ENCODE assay signal across 15 cellular contexts in the genomic region with DNA sequence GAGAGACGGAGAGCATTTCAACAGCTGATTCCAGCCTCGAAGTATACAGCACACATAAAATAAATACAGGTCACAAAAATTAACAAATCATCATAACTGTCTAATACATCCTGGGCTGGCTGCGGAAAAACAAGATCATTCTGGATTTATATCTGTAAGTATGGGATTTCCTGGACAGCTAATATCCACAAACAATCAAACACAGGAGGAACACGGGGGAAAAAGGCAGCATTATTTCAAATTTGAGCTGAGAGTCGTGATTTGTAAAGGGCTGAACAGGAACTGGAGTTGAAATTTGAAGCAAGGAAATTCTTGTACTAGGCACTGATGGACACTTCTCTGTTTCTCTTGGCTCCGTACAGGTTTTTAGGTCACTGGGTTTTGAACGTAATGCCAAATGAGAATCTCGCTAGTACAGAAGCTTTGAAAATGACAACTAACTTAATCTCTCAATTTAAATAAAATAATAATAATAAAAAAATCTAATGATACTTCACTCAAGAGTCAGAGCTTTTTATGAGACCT.
DNase-seq lines count a peak whose midpoint lies in the region; ATAC-seq and TF ChIP-seq lines count a peak whose summit lies in the region.
"Had no signal": no experiment of that assay in that cellular context is flagged by ENCODE, and none has a peak within 500 bp of the region (broad histone marks: within the 10 kb centered on the region; RNA-seq: fewer than 3 reads in every experiment).

No MANE protein-coding gene starts in this region.

- TF ChIP-seq CTCF in VCaP (conservative IDR thresholded peaks at IDR 0.05), result no peak
- TF ChIP-seq CTCF in gastrocnemius medialis (IDR thresholded peaks at IDR 0.05 in 4 of 5, conservative IDR thresholded peaks at IDR 0.05 in 1 of 5), result no peak
- no peak for TF ChIP-seq CTCF in glutamatergic neuron (IDR thresholded peaks at IDR 0.05; ENCODE audit: partially characterized antibody, unreplicated experiment)

- peak overlapping the region in 3 of 4 donors; percentile 8 to 27 (median 22) for H3K4me3 ChIP-seq in gastrocnemius medialis
- H3K4me3 ChIP-seq: colonic mucosa had no signal

- ATAC-seq in central memory CD8-positive, alpha-beta T cell (replicated peaks; ENCODE audit: extremely low read depth, poor library complexity, severe bottlenecking), result no peak
- ATAC-seq in gastrocnemius medialis, result no peak
- ATAC-seq in HG03442 (IDR thresholded peaks at IDR 0.05; ENCODE audit: unreplicated experiment), result no peak

- H3K4me1 Mint-ChIP-seq in central memory CD8-positive, alpha-beta T cell, result peaks cover 33% of the 10 kb centered on the region
- peaks cover 44% of the 10 kb centered on the region for H3K4me1 Mint-ChIP-seq in T-helper 2 cell treated with Interferon-gamma antibody and Interleukin-4, amounts not matched to agents 5 μg/mL and 100 μg/mL, for 36 hours (ENCODE audit: low read depth)
- no peaks in the 10 kb centered on the region for H3K4me1 Mint-ChIP-seq in glutamatergic neuron (ENCODE audit: low read depth, unreplicated experiment)
- H3K4me1 Mint-ChIP-seq: CD14-positive monocyte had no signal

- no peaks in the 10 kb centered on the region for H3K36me3 ChIP-seq in gastrocnemius medialis
- H3K36me3 ChIP-seq: colonic mucosa had no signal

- H3K27ac ChIP-seq in VCaP, result peak overlapping the region; percentile 72
- H3K27ac ChIP-seq in gastrocnemius medialis, result peak overlapping the region; percentile 15 to 55 (median 37)
- H3K27ac ChIP-seq: colonic mucosa had no signal

- H3K9me3 ChIP-seq in gastrocnemius medialis, result no peaks in the 10 kb centered on the region
- H3K9me3 ChIP-seq: colonic mucosa had no signal

- intact Hi-C loops in gastrocnemius medialis (cut with DNase I; ENCODE audit: low total_unique reads), result loop anchor here (2.0 to 10.0 kb wide), 3 partner anchors 296 to 579 kb away; no protein-coding TSS in a partner anchor

- H3K27me3 Mint-ChIP-seq in central memory CD8-positive, alpha-beta T cell, result no peaks in the 10 kb centered on the region
- H3K27me3 Mint-ChIP-seq in T-helper 2 cell treated with Interferon-gamma antibody and Interleukin-4, amounts not matched to agents 5 μg/mL and 100 μg/mL, for 36 hours (ENCODE audit: low read depth), result no peaks in the 10 kb centered on the region
- H3K27me3 Mint-ChIP-seq in glutamatergic neuron (ENCODE audit: unreplicated experiment), result no peaks in the 10 kb centered on the region

- in situ Hi-C loops in gastrocnemius medialis (cut with MboI; ENCODE audit: low sequenced_read_pairs in 4 of 4), result loop anchor here in 1 of 4 donors (10.0 kb wide), 1 partner anchor 579 kb away; a partner anchor contains a TSS

- TF ChIP-seq POLR2A in gastrocnemius medialis (IDR thresholded peaks at IDR 0.05), result no peak

- H3K27ac Mint-ChIP-seq in central memory CD8-positive, alpha-beta T cell (ENCODE audit: low read depth), result peak overlapping the region; percentile 29
- no peak overlapping the region for H3K27ac Mint-ChIP-seq in T-helper 2 cell treated with Interferon-gamma antibody and Interleukin-4, amounts not matched to agents 5 μg/mL and 100 μg/mL, for 36 hours
- H3K27ac Mint-ChIP-seq in glutamatergic neuron (ENCODE audit: unreplicated experiment), result no peak overlapping the region
- H3K27ac Mint-ChIP-seq: activated T-helper 1 cell treated with anti-CD3 and anti-CD28 coated beads, Interleukin-12 subunit alpha, Interleukin-12 subunit beta, Interleukin-2, Interleukin-4 antibody, amounts not matched to agents 30 ng/mL and 10 ng/mL and 1 ng/mL, durations not matched to agents 14 hours and 24 hours and 36 hours; CD14-positive monocyte had no signal

- H3K9me3 Mint-ChIP-seq in central memory CD8-positive, alpha-beta T cell, result no peaks in the 10 kb centered on the region
- H3K9me3 Mint-ChIP-seq in T-helper 2 cell treated with Interferon-gamma antibody and Interleukin-4, amounts not matched to agents 5 μg/mL and 100 μg/mL, for 36 hours, result no peaks in the 10 kb centered on the region
- H3K9me3 Mint-ChIP-seq in glutamatergic neuron (ENCODE audit: unreplicated experiment), result no peaks in the 10 kb centered on the region
- H3K9me3 Mint-ChIP-seq: activated T-helper 1 cell treated with anti-CD3 and anti-CD28 coated beads, Interleukin-12 subunit alpha, Interleukin-12 subunit beta, Interleukin-2, Interleukin-4 antibody, amounts not matched to agents 30 ng/mL and 10 ng/mL and 1 ng/mL, durations not matched to agents 14 hours and 24 hours and 36 hours; CD14-positive monocyte had no signal

- H3K27me3 ChIP-seq in gastrocnemius medialis, result no peaks in the 10 kb centered on the region
- H3K27me3 ChIP-seq: colonic mucosa had no signal

- H3K36me3 Mint-ChIP-seq in central memory CD8-positive, alpha-beta T cell (ENCODE audit: insufficient read depth), result peaks cover 12% of the 10 kb centered on the region
- peaks cover 19% of the 10 kb centered on the region for H3K36me3 Mint-ChIP-seq in T-helper 2 cell treated with Interferon-gamma antibody and Interleukin-4, amounts not matched to agents 5 μg/mL and 100 μg/mL, for 36 hours (ENCODE audit: low read depth)
- H3K36me3 Mint-ChIP-seq in glutamatergic neuron (ENCODE audit: unreplicated experiment), result no peaks in the 10 kb centered on the region

- H3K4me3 Mint-ChIP-seq in central memory CD8-positive, alpha-beta T cell, result no peak overlapping the region
- H3K4me3 Mint-ChIP-seq in T-helper 2 cell treated with Interferon-gamma antibody and Interleukin-4, amounts not matched to agents 5 μg/mL and 100 μg/mL, for 36 hours, result no peak overlapping the region
- no peak overlapping the region for H3K4me3 Mint-ChIP-seq in glutamatergic neuron (ENCODE audit: unreplicated experiment)
- H3K4me3 Mint-ChIP-seq: activated T-helper 1 cell treated with anti-CD3 and anti-CD28 coated beads, Interleukin-12 subunit alpha, Interleukin-12 subunit beta, Interleukin-2, Interleukin-4 antibody, amounts not matched to agents 30 ng/mL and 10 ng/mL and 1 ng/mL, durations not matched to agents 14 hours and 24 hours and 36 hours; CD14-positive monocyte had no signal

- peaks cover 45 to 61% of the 10 kb centered on the region in 2 donors for H3K4me1 ChIP-seq in gastrocnemius medialis
- H3K4me1 ChIP-seq: colonic mucosa had no signal

- DNase-seq in central memory CD8-positive, alpha-beta T cell (ENCODE audit: low spot score in 2 of 2), result no peak
- DNase-seq in kidney glomerular epithelial cell (lab: John Stamatoyannopoulos, UW) (peak; percentile 28), gastrocnemius medialis (no peak), NCI-H1436 (lab: John Stamatoyannopoulos, UW) (no peak), glutamatergic neuron (no peak)
- no peak for DNase-seq in T-helper 2 cell treated with Interferon-gamma antibody and Interleukin-4, amounts not matched to agents 5 μg/mL and 100 μg/mL, for 36 hours (ENCODE audit: low spot score)
- DNase-seq: activated CD4-positive, alpha-beta T cell treated with anti-CD3 and anti-CD28 coated beads for 1 hour; colonic mucosa; NK-92 treated with Interleukin-12 subunit alpha and Interleukin-12 subunit beta, amount 100 ng/mL, for 24 hours; stimulated activated CD4-positive, alpha-beta T cell treated with anti-CD3 and anti-CD28 coated beads, Interleukin-4, amount 100 ng/mL, for 24 hours; stimulated activated naive CD4-positive, alpha-beta T cell treated with Interleukin-2 at 50 U/mL for 16 hours had no signal
